8 cellular contexts compared by ENCODE assay signal in the genomic region with DNA sequence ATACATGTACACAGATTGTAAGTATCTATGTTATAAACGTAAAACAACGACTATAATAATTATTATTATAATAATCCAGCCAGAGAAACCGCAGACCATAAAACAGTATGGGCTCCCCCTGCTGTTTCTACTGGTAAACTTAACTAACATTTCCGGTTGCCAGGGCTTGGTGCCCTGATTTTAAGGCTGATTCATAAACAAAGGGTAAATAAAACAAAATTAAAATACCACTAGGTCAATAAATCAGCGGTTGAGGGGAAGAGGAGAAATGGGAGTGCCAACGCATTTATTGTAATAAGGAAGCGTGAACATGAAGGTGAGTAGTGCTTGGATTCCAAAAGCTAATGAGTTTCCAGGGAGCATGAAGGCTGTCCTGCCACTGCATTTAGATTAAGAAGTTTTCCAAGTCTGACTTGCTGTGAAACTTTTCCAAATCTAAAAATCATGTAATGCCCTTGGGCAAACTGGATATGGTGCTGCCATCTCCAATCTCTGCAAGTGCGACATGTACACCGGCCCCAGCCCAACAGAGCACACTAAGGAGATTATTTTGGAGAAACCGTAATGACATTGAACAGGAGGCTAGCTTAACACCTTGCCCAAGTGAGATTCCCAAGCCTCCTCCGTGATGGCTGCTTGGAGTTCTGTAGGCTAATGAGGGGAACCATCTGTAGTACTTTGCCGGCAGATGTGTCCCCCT. TPM values are rescaled to one million over a fixed set of nuclear protein-coding genes. Genes with fewer than 3 reads are reported as not detected.
DNase-seq lines count a peak whose midpoint lies in the region; ATAC-seq and TF ChIP-seq lines count a peak whose summit lies in the region.

No MANE protein-coding gene starts in this region.

- H3K27ac ChIP-seq in stomach: no peak overlapping the region

- TF ChIP-seq EP300 in stomach (IDR thresholded peaks at IDR 0.05): no peak

- no peak overlapping the region for H3K4me3 Mint-ChIP-seq in HFFc6
- no peak overlapping the region for H3K4me3 Mint-ChIP-seq in activated T-cell treated with anti-CD3 and anti-CD28 coated beads, Interleukin-2, amount 50 U/mL, for 4 hours

- TF ChIP-seq POLR2A in stomach (IDR thresholded peaks at IDR 0.05): no peak

- H3K4me3 ChIP-seq in foreskin fibroblast (ENCODE audit: low read depth in 1 of 2, low read length in 2 of 2) (no peak overlapping the region), stomach (no peak overlapping the region)

- H3K9me3 Mint-ChIP-seq in HFFc6: no peaks in the 10 kb centered on the region
- no peaks in the 10 kb centered on the region for H3K9me3 Mint-ChIP-seq in activated T-cell treated with anti-CD3 and anti-CD28 coated beads, Interleukin-2, amount 50 U/mL, for 4 hours

- H3K9me3 ChIP-seq in stomach: no peaks in the 10 kb centered on the region

- H3K4me1 ChIP-seq in stomach: peaks cover 0 to 34% (median 23%) of the 10 kb centered on the region in 4 donors

- no peaks in the 10 kb centered on the region for H3K36me3 Mint-ChIP-seq in HFFc6 (ENCODE audit: low read depth)
- no peaks in the 10 kb centered on the region for H3K36me3 Mint-ChIP-seq in activated T-cell treated with anti-CD3 and anti-CD28 coated beads, Interleukin-2, amount 50 U/mL, for 4 hours (ENCODE audit: insufficient read depth)

- H3K27ac Mint-ChIP-seq in HFFc6: no peak overlapping the region

- H3K27me3 ChIP-seq in stomach: no peaks in the 10 kb centered on the region

- H3K4me1 Mint-ChIP-seq in HFFc6 (ENCODE audit: low read depth): peaks cover 10% of the 10 kb centered on the region
- peaks cover 13% of the 10 kb centered on the region for H3K4me1 Mint-ChIP-seq in activated T-cell treated with anti-CD3 and anti-CD28 coated beads, Interleukin-2, amount 50 U/mL, for 4 hours (ENCODE audit: low read depth)

- intact Hi-C loops in stomach (cut with DNase I; ENCODE audit: low total_unique reads): loop anchor here (10.0 kb wide), 2 partner anchors 133 to 163 kb away; no protein-coding TSS in a partner anchor

- no peaks in the 10 kb centered on the region for H3K27me3 Mint-ChIP-seq in HFFc6 (ENCODE audit: insufficient read depth)
- peaks cover 4% of the 10 kb centered on the region for H3K27me3 Mint-ChIP-seq in activated T-cell treated with anti-CD3 and anti-CD28 coated beads, Interleukin-2, amount 50 U/mL, for 4 hours (ENCODE audit: low read depth)

- DNase-seq in DMS 273 treated with DMSO at 0.1 percent for 48 hours (lab: John Stamatoyannopoulos, UW): peak; percentile 45
- DNase-seq in HFFc6: peak; percentile 51
- DNase-seq in SK-MEL-5 (ENCODE audit: low read depth, low spot score): peak; percentile 56
- DNase-seq in foreskin fibroblast: peak in 1 of 2 donors; percentile 72
- DNase-seq in stomach: no peak
- no peak for DNase-seq in activated gamma-delta T cell (lab: John Stamatoyannopoulos, UW)
- DNase-seq in activated T-cell treated with anti-CD3 and anti-CD28 coated beads, Interleukin-2, amount 50 U/mL, for 4 hours: no peak

- 36 to 44% (median 39%) methylated on average over 12 of the region's 12 CpGs for WGBS in stomach, 5 donors

- in situ Hi-C loops in SK-MEL-5 (cut with HindIII; ENCODE audit: low pct_unique_long_range_greater_than_20kb, low sequenced_read_pairs): loop anchor here (10.0 to 25.0 kb wide), 2 partner anchors 103 to 575 kb away; a partner anchor contains a TSS

- ATAC-seq in GM21526 (IDR thresholded peaks at IDR 0.05; ENCODE audit: low FRiP score, unreplicated experiment): no peak
- no peak for ATAC-seq in activated T-cell treated with anti-CD3 and anti-CD28 coated beads, Interleukin-2, amount 50 U/mL, for 4 hours

- TF ChIP-seq CTCF in HFFc6 (IDR thresholded peaks at IDR 0.05) (peak; percentile 79), foreskin fibroblast (IDR thresholded peaks at IDR 0.05; ENCODE audit: low read depth, low read length) (peak; percentile 65), stomach (IDR thresholded peaks at IDR 0.05) (peak in 4 of 7 experiments; percentile 23 to 50 (median 38))

- H3K36me3 ChIP-seq in stomach: no peaks in the 10 kb centered on the region

RNA-seq across cellular contexts. Expression of a gene that starts 50.7 kb away (rescaled TPM):
- 100 to 1,000 TPM; 165 to 253 (median 205) TPM for total RNA-seq in HFFc6 (2021; fragmentation: NEBNext Ultra II Directional; extraction: Animal tissue kit (Norgen Biotek cat#: 25700))
- total RNA-seq in SK-MEL-5 (2014; rRNA removed; shearing (Covaris generic)): 44.9 and 49.1 TPM in 2 replicates
- polyA plus RNA-seq in SK-MEL-5 (2015; cell fraction: cytosol; rRNA removed): 192 and 204 TPM in 2 replicates
- 198 and 205 TPM in 2 replicates for polyA plus RNA-seq in SK-MEL-5 (2015; cell fraction: nucleus; rRNA removed)
- total RNA-seq in stomach: 100 to 1,000 TPM in 1 of 5 donors, 10 to 100 TPM in 4; 22.6 to 178 (median 54.3) TPM
- 100 to 1,000 TPM; 116 to 187 (median 144) TPM for polyA plus RNA-seq in stomach
- total RNA-seq in activated T-cell treated with anti-CD3 and anti-CD28 coated beads, Interleukin-2, amount 50 U/mL, for 4 hours: 100 to 1,000 TPM; 292 to 332 (median 316) TPM

Comparison
In these comparisons a context has a peak if more than half of its experiments do, and no peak if none do; other contexts are left out.
1. DNase-seq: peak in DMS 273 treated with DMSO at 0.1 percent for 48 hours (single experiment), HFFc6 (single experiment) and SK-MEL-5 (single experiment); none in stomach (single experiment), activated gamma-delta T cell (single experiment) and activated T-cell treated with anti-CD3 and anti-CD28 coated beads, Interleukin-2, amount 50 U/mL, for 4 hours (single experiment).
2. Peak in every context shown above with its lines, with median percentiles within 50 percentile points of each other: CTCF ChIP-seq.